In the genomic region with DNA sequence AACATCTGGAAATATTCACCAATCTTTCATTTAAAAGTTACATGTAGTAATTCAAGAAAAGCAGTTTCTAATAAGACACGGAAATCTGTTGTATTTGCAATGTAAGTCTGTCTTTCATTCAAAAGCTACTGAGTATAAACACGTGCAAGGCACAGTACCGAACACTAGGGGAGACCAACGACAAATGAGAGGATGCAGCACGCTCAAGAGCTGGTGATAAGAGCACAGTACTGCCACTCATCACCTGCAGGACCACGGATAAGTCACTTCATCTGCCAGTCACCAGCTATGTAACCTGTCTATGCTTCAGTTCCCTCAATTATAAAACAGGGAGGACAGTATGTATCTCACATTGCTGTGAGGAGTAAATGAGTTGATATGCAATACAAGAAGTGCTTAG, we compare ENCODE assay signal across 8 cellular contexts.
A peak's percentile ranks its signal among the peaks of the same experiment; 100 is the strongest.
DNase-seq lines count a peak whose midpoint lies in the region; ATAC-seq and TF ChIP-seq lines count a peak whose summit lies in the region.

No MANE protein-coding gene starts in this region.

- no peaks in the 10 kb centered on the region for H3K27me3 Mint-ChIP-seq in chondrocyte (ENCODE audit: low read depth)
- peaks cover 5% of the 10 kb centered on the region for H3K27me3 Mint-ChIP-seq in nephron progenitor cell (ENCODE audit: low read depth, poor library complexity)

- H3K27ac Mint-ChIP-seq in chondrocyte (ENCODE audit: unreplicated experiment) (peak overlapping the region; percentile 18), nephron progenitor cell (no peak overlapping the region)

- no peaks in the 10 kb centered on the region for H3K9me3 Mint-ChIP-seq in chondrocyte (ENCODE audit: low read depth)
- H3K9me3 Mint-ChIP-seq in nephron progenitor cell: no peaks in the 10 kb centered on the region

- H3K4me3 Mint-ChIP-seq in chondrocyte (ENCODE audit: unreplicated experiment) (no peak overlapping the region), nephron progenitor cell (no peak overlapping the region)

- peaks cover 25% of the 10 kb centered on the region for H3K36me3 Mint-ChIP-seq in chondrocyte (ENCODE audit: low read depth)
- peaks cover 47% of the 10 kb centered on the region for H3K36me3 Mint-ChIP-seq in nephron progenitor cell (ENCODE audit: low read depth)

- ATAC-seq in HG02798 (IDR thresholded peaks at IDR 0.05; ENCODE audit: poor library complexity, unreplicated experiment) (peak; percentile 46), HG03139 (IDR thresholded peaks at IDR 0.05; ENCODE audit: unreplicated experiment) (no peak)

- TF ChIP-seq CTCF in chondrocyte (IDR thresholded peaks at IDR 0.05) (peak; percentile 48), nephron progenitor cell (IDR thresholded peaks at IDR 0.05) (peak; percentile 30)

- DNase-seq in EH (ENCODE audit: low read depth): peak; percentile 18
- peak in 4 of 5 donors; percentile 15 to 50 (median 27) for DNase-seq in T-helper 1 cell
- no peak for DNase-seq in chondrocyte (ENCODE audit: low spot score)
- DNase-seq in nephron progenitor cell: no peak
- DNase-seq in dedifferentiated amniotic fluid mesenchymal stem cell (ENCODE audit: extremely low spot score): no peak
- no peak for DNase-seq in NCI-H345 (lab: John Stamatoyannopoulos, UW)

- H3K4me1 Mint-ChIP-seq in chondrocyte (ENCODE audit: low read depth) (peaks cover 18% of the 10 kb centered on the region), nephron progenitor cell (no peaks in the 10 kb centered on the region)

Comparison
In these comparisons a context has a peak if more than half of its experiments do, and no peak if none do; other contexts are left out.
1. DNase-seq: peak in EH (single experiment) and T-helper 1 cell (4 of 5); none in chondrocyte (single experiment), nephron progenitor cell (single experiment), dedifferentiated amniotic fluid mesenchymal stem cell (single experiment) and NCI-H345 (single experiment).